In the genomic region with DNA sequence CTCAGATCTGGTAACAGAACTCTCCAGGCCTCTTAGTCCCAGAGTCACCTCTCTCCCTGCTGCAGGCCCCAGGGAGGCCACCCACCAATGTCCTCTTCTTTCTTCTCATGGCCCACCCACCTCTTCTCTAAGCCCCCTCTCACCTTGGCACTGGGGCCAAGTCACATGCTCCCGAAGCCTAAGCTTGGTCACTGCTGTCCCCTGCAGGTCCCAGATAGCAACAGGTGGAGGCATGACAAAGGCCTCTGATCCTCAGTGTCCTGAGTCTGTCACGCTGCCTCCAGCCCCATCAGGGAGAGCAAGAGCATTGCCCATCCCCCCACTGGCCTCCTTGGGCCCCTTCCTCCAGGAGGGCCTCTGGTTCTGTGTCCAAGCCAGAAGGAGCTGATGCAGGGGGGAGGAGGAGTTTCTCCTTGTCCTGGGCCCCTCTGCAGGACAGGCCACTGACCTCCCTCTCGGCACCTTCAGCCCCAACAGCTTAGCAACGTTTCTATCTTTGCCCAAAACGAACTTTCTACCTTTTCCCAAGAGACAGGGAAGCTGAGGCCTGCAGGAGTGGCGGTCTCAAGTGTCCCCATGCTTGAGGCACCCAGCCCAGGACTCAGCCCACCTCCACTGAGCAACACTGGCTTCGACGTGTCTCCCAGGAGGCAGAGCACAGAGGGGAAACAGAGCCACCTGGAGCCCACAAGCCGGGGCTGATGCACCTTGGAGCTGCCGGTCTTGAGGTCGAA, we compare ENCODE assay signal across 16 cellular contexts. TPM values are rescaled to one million over a fixed set of nuclear protein-coding genes. Genes with fewer than 3 reads are reported as not detected.
DNase-seq lines count a peak whose midpoint lies in the region; ATAC-seq, FAIRE-seq and TF ChIP-seq lines count a peak whose summit lies in the region.
"Had no signal": no experiment of that assay in that cellular context is flagged by ENCODE, and none has a peak within 500 bp of the region (broad histone marks: within the 10 kb centered on the region; RNA-seq: fewer than 3 reads in every experiment).

No MANE protein-coding gene starts in this region.

- TF ChIP-seq CTCF in left ventricle myocardium inferior (IDR thresholded peaks at IDR 0.05; ENCODE audit: borderline replicate concordance) (peak; percentile 46), WERI-Rb-1 (IDR thresholded peaks at IDR 0.05; ENCODE audit: low read depth, low read length) (peak; percentile 87), keratinocyte (optimal IDR thresholded peaks at IDR 0.05 in 1 of 3, IDR thresholded peaks at IDR 0.05 in 1 of 3, conservative IDR thresholded peaks at IDR 0.05 in 1 of 3; ENCODE audit: extremely low read depth in 1 of 3, insufficient read depth in 2 of 3, low read length in 3 of 3) (peak in 2 of 3 experiments; percentile 35 to 55)

- H3K4me3 ChIP-seq in left ventricle myocardium inferior (no peak overlapping the region), WERI-Rb-1 (ENCODE audit: low read depth, low read length) (no peak overlapping the region), keratinocyte (ENCODE audit: control insufficient read depth in 2 of 3, extremely low read depth in 1 of 3, insufficient read depth in 2 of 3, low read depth in 1 of 3, low read length in 3 of 3) (no peak overlapping the region), SJCRH30 (no peak overlapping the region)
- H3K4me3 ChIP-seq: ovary had no signal

- no peak overlapping the region for H3K9ac ChIP-seq in keratinocyte (ENCODE audit: control insufficient read depth, extremely low read depth, insufficient read depth, low read length)

- FAIRE-seq in keratinocyte (lab: Jason Lieb, UNC) = no peak

- ATAC-seq in left cardiac atrium (no peak), GM21723 (IDR thresholded peaks at IDR 0.05; ENCODE audit: unreplicated experiment) (no peak)
- ATAC-seq: activated CD8-positive, alpha-beta memory T cell treated with anti-CD3 and anti-CD28 coated beads, Interleukin-2, amount 10 ng/mL, durations not matched to agents 7 days and 5 days had no signal

- no peaks in the 10 kb centered on the region for H3K9me3 ChIP-seq in left ventricle myocardium inferior (replicated peaks)
- H3K9me3 ChIP-seq in WERI-Rb-1 (ENCODE audit: severe bottlenecking) = no peaks in the 10 kb centered on the region
- no peaks in the 10 kb centered on the region for H3K9me3 ChIP-seq in keratinocyte (ENCODE audit: control insufficient read depth, low read depth, low read length)
- H3K9me3 ChIP-seq in SJCRH30 (replicated peaks) = no peaks in the 10 kb centered on the region
- H3K9me3 ChIP-seq: ovary had no signal

- no peak overlapping the region for H2AFZ ChIP-seq in keratinocyte (ENCODE audit: control insufficient read depth, low read length)

- H3K4me1 ChIP-seq in left ventricle myocardium inferior (no peaks in the 10 kb centered on the region), keratinocyte (ENCODE audit: control insufficient read depth, extremely low read depth, insufficient read depth, low read length) (no peaks in the 10 kb centered on the region), SJCRH30 (peaks cover 6% of the 10 kb centered on the region; the same call in 1 of the 2 replicates)

- dilution Hi-C loops in keratinocyte (cut with MboI; ENCODE audit: extremely low pct_ligation_motif_present, low sequenced_read_pairs) = no loop called here

- H4K20me1 ChIP-seq in keratinocyte (ENCODE audit: control insufficient read depth, extremely low read depth, insufficient read depth, low read length) = no peaks in the 10 kb centered on the region

- H3K27me3 ChIP-seq in left ventricle myocardium inferior (ENCODE audit: low read depth) (no peaks in the 10 kb centered on the region), WERI-Rb-1 (ENCODE audit: insufficient read depth, low read depth, severe bottlenecking) (no peaks in the 10 kb centered on the region), keratinocyte (ENCODE audit: control insufficient read depth, extremely low read depth, insufficient read depth, low read length) (peaks cover 5% of the 10 kb centered on the region), SJCRH30 (no peaks in the 10 kb centered on the region)
- H3K27me3 ChIP-seq: ovary had no signal

- H3K79me2 ChIP-seq in keratinocyte (ENCODE audit: control insufficient read depth, insufficient read depth, low read length) = no peaks in the 10 kb centered on the region

- H3K27ac ChIP-seq in left ventricle myocardium inferior (replicated peaks) (no peak overlapping the region), WERI-Rb-1 (no peak overlapping the region), keratinocyte (ENCODE audit: control insufficient read depth, insufficient read depth, low read length) (no peak overlapping the region), SJCRH30 (no peak overlapping the region)
- H3K27ac ChIP-seq: ovary had no signal

- intact Hi-C loops in left ventricle myocardium inferior (cut with micrococcal nuclease) = no loop called here
- intact Hi-C loops in left cardiac atrium (cut with DNase I) = no loop called here

- H3K36me3 ChIP-seq in left ventricle myocardium inferior (no peaks in the 10 kb centered on the region), WERI-Rb-1 (no peaks in the 10 kb centered on the region), keratinocyte (ENCODE audit: control insufficient read depth in 2 of 2, extremely low read depth in 1 of 2, insufficient read depth in 2 of 2, low read length in 2 of 2) (no peaks in the 10 kb centered on the region), SJCRH30 (no peaks in the 10 kb centered on the region)
- H3K36me3 ChIP-seq: ovary had no signal

- no peaks in the 10 kb centered on the region for H3K9me1 ChIP-seq in keratinocyte (ENCODE audit: control insufficient read depth, extremely low read depth, insufficient read depth, low read length)

- H3K4me2 ChIP-seq in keratinocyte (ENCODE audit: control insufficient read depth, extremely low read depth, insufficient read depth, low read depth, low read length) = no peak overlapping the region

- no peak for DNase-seq in left ventricle myocardium inferior
- DNase-seq in left cardiac atrium = no peak
- DNase-seq in WERI-Rb-1 = peak; percentile 57
- no peak for DNase-seq in keratinocyte (ENCODE audit: low read depth, low spot score)
- no peak for DNase-seq in NCI-H2029 (lab: John Stamatoyannopoulos, UW)
- no peak for DNase-seq in NCI-H446 treated with DMSO at 0.1 percent for 48 hours (lab: John Stamatoyannopoulos, UW)
- DNase-seq in SJCRH30 = no peak
- DNase-seq: activated CD8-positive, alpha-beta memory T cell treated with anti-CD3 and anti-CD28 coated beads, Interleukin-2, amount 10 ng/mL, durations not matched to agents 7 days and 5 days; caudate nucleus; CD8-positive, alpha-beta memory T cell; GOT3; hippocampal formation; NCI-H1694; ovary had no signal

RNA-seq across cellular contexts. Expression of a gene that starts 8.6 kb away (rescaled TPM):
- 0.55 TPM for total RNA-seq in left ventricle myocardium inferior
- 1 to 10 TPM in 1 of 2 donors, under 1 TPM in 1; 0.62 to 3.5 TPM for total RNA-seq in left cardiac atrium
- not detected in 3 replicates for polyA plus RNA-seq in keratinocyte
- not detected for polyA plus RNA-seq in keratinocyte (2011; ENCODE audit: low read depth)
- not detected in 2 replicates for polyA plus RNA-seq in keratinocyte (2011; cell fraction: cytosol; rRNA removed)
- not detected in 2 replicates for polyA plus RNA-seq in keratinocyte (2011; cell fraction: nucleus; rRNA removed)
- not detected in 2 replicates for polyA plus RNA-seq in keratinocyte (2012; ENCODE audit: low replicate concordance)
- polyA minus RNA-seq in keratinocyte = not detected in 3 replicates
- polyA minus RNA-seq in keratinocyte (2011; cell fraction: cytosol; rRNA and poly(A)+ RNA removed) = not detected
- polyA minus RNA-seq in keratinocyte (2011; cell fraction: nucleus; rRNA and poly(A)+ RNA removed) = not detected in 2 replicates
- total RNA-seq in SJCRH30 (2014; rRNA removed; shearing (Covaris generic)) = 0.06 TPM in 1 of 2 replicates, not detected in the other
- total RNA-seq: SK-MEL-5 had no signal
- polyA plus RNA-seq: CD8-positive, alpha-beta memory T cell had no signal

RNA-seq across cellular contexts. Expression of a gene that starts 14.8 kb away (rescaled TPM):
- total RNA-seq in left ventricle myocardium inferior = 5.5 TPM
- total RNA-seq in left cardiac atrium = 1 to 10 TPM; 4.1 to 5.1 TPM
- polyA plus RNA-seq in keratinocyte = 1.8 to 2.6 TPM (median 2.5 TPM) in 3 replicates
- polyA plus RNA-seq in keratinocyte (2011; ENCODE audit: low read depth) = 1.6 TPM
- polyA plus RNA-seq in keratinocyte (2011; cell fraction: cytosol; rRNA removed) = 0.91 and 1.3 TPM in 2 replicates
- polyA plus RNA-seq in keratinocyte (2011; cell fraction: nucleus; rRNA removed) = 3.9 and 4.4 TPM in 2 replicates
- polyA plus RNA-seq in keratinocyte (2012; ENCODE audit: low replicate concordance) = 1.6 and 2.4 TPM in 2 replicates
- polyA minus RNA-seq in keratinocyte = 2.0 to 2.6 TPM (median 2.6 TPM) in 3 replicates
- polyA minus RNA-seq in keratinocyte (2011; cell fraction: cytosol; rRNA and poly(A)+ RNA removed) = 0.96 TPM
- polyA minus RNA-seq in keratinocyte (2011; cell fraction: nucleus; rRNA and poly(A)+ RNA removed) = 1.6 and 1.9 TPM in 2 replicates
- total RNA-seq in SJCRH30 (2014; rRNA removed; shearing (Covaris generic)) = 3.4 TPM in 2 replicates

RNA-seq across cellular contexts. Expression of a gene that starts 56.6 kb away (rescaled TPM):
- total RNA-seq in left ventricle myocardium inferior = 8.6 TPM
- 10 to 100 TPM in 1 of 2 donors, 1 to 10 TPM in 1; 8.6 to 12.0 TPM for total RNA-seq in left cardiac atrium
- 0.13 to 0.46 TPM (median 0.21 TPM) in 3 replicates for polyA plus RNA-seq in keratinocyte
- not detected for polyA plus RNA-seq in keratinocyte (2011; ENCODE audit: low read depth)
- 0.13 and 0.19 TPM in 2 replicates for polyA plus RNA-seq in keratinocyte (2011; cell fraction: cytosol; rRNA removed)
- polyA plus RNA-seq in keratinocyte (2011; cell fraction: nucleus; rRNA removed) = 0.43 and 0.53 TPM in 2 replicates
- 0.10 and 0.38 TPM in 2 replicates for polyA plus RNA-seq in keratinocyte (2012; ENCODE audit: low replicate concordance)
- 0.06 to 0.63 TPM (median 0.16 TPM) in 3 replicates for polyA minus RNA-seq in keratinocyte
- polyA minus RNA-seq in keratinocyte (2011; cell fraction: cytosol; rRNA and poly(A)+ RNA removed) = 0.38 TPM
- 0.21 and 0.23 TPM in 2 replicates for polyA minus RNA-seq in keratinocyte (2011; cell fraction: nucleus; rRNA and poly(A)+ RNA removed)
- total RNA-seq in SJCRH30 (2014; rRNA removed; shearing (Covaris generic)) = 1.9 and 2.0 TPM in 2 replicates
